In genomic region chr17:82506402-82506801, GRCh38 we compare ENCODE assay signal across 1 cellular context.
TF ChIP-seq lines count a peak whose summit lies in the region.

No MANE protein-coding gene starts in this region.

TF ChIP-seq in GM12878, 131 proteins besides CTCF, POLR2A, EP300 and RAD21 (continued from another document):
- TF ChIP-seq CREM (IDR thresholded peaks at IDR 0.05; ENCODE audit: low read depth), result peak; percentile 71
- TF ChIP-seq CBX5 (IDR thresholded peaks at IDR 0.05; ENCODE audit: low read depth), result peak; percentile 96
- peak; percentile 45; the same call in 1 of the 2 replicates for TF ChIP-seq POLR2AphosphoS5 (IDR thresholded peaks at IDR 0.05; ENCODE audit: low read length)
- peak; percentile 32; the same call in 1 of the 2 replicates for TF ChIP-seq ZBTB33 (IDR thresholded peaks at IDR 0.05)
- 0 out of 2 replicates have a peak, but pooled peaks have one; percentile 50 for TF ChIP-seq ZNF207 (IDR thresholded peaks at IDR 0.05; ENCODE audit: borderline replicate concordance)
- peak; percentile 56 for TF ChIP-seq CREB1 (IDR thresholded peaks at IDR 0.05; ENCODE audit: low read depth)
- peak; percentile 85 for TF ChIP-seq EED (IDR thresholded peaks at IDR 0.05; ENCODE audit: low read depth)
- peak; percentile 93; the same call in 1 of the 2 replicates for TF ChIP-seq ZNF217 (IDR thresholded peaks at IDR 0.05)
- peak; percentile 77; the same call in 1 of the 2 replicates for TF ChIP-seq ZBED1 (IDR thresholded peaks at IDR 0.05; ENCODE audit: borderline replicate concordance)
- peak; percentile 44 for TF ChIP-seq PKNOX1 (IDR thresholded peaks at IDR 0.05)
- TF ChIP-seq SP1 (IDR thresholded peaks at IDR 0.05; ENCODE audit: low read depth, low read length), result peak; percentile 54
- TF ChIP-seq NR2F1 (conservative IDR thresholded peaks at IDR 0.05), result peak; percentile 61
- peak; percentile 85 for TF ChIP-seq IKZF2 (IDR thresholded peaks at IDR 0.05)
- TF ChIP-seq IRF4 (IDR thresholded peaks at IDR 0.05; ENCODE audit: low read depth, low read length), result 0 out of 2 replicates have a peak, but pooled peaks have one; percentile 27
- 0 out of 2 replicates have a peak, but pooled peaks have one; percentile 15 for TF ChIP-seq GABPA (IDR thresholded peaks at IDR 0.05; ENCODE audit: low read depth)
- TF ChIP-seq DPF2 (IDR thresholded peaks at IDR 0.05), result peak; percentile 61; the same call in 1 of the 2 replicates
- peak; percentile 84 for TF ChIP-seq SKIL (IDR thresholded peaks at IDR 0.05; ENCODE audit: low read depth, poor library complexity, severe bottlenecking)
- TF ChIP-seq HDGF (IDR thresholded peaks at IDR 0.05), result 0 out of 2 replicates have a peak, but pooled peaks have one; percentile 74
- peak; percentile 97 for TF ChIP-seq POU2F2 (IDR thresholded peaks at IDR 0.05; ENCODE audit: borderline replicate concordance, low read depth, low read length)
- TF ChIP-seq SMARCA5 (IDR thresholded peaks at IDR 0.05), result peak; percentile 93
- 0 out of 2 replicates have a peak, but pooled peaks have one; percentile 20 for TF ChIP-seq BMI1 (IDR thresholded peaks at IDR 0.05; ENCODE audit: borderline replicate concordance)
- TF ChIP-seq RELB (IDR thresholded peaks at IDR 0.05; ENCODE audit: low read depth), result peak; percentile 62; the same call in 1 of the 2 replicates
- TF ChIP-seq PML (IDR thresholded peaks at IDR 0.05; ENCODE audit: low read length), result peak; percentile 59; the same call in 1 of the 2 replicates
- peak; percentile 57; the same call in 1 of the 2 replicates for TF ChIP-seq BCL11A (IDR thresholded peaks at IDR 0.05; ENCODE audit: low read depth, low read length)
- peak; percentile 59; the same call in 1 of the 2 replicates for TF ChIP-seq TAF1 (IDR thresholded peaks at IDR 0.05; ENCODE audit: borderline replicate concordance, low read depth, low read length)
- TF ChIP-seq JUNB (IDR thresholded peaks at IDR 0.05), result peak; percentile 52
- peak; percentile 85 for TF ChIP-seq ATF7 (IDR thresholded peaks at IDR 0.05; ENCODE audit: low read depth)
- peak; percentile 73 for TF ChIP-seq MTA2 (IDR thresholded peaks at IDR 0.05; ENCODE audit: low read depth)
- TF ChIP-seq BHLHE40 (IDR thresholded peaks at IDR 0.05; ENCODE audit: borderline replicate concordance in 1 of 2, low read depth in 2 of 2, low read length in 1 of 2), result peak in 1 of 2 experiments; percentile 57; a peak in 1 of 4 replicates
- peak; percentile 85 for TF ChIP-seq CBFB (IDR thresholded peaks at IDR 0.05; ENCODE audit: low read depth)
- TF ChIP-seq MEF2B (IDR thresholded peaks at IDR 0.05; ENCODE audit: partially characterized antibody, poor library complexity, severe bottlenecking), result peak; percentile 63
- peak in 1 of 2 experiments; percentile 90; a peak in 2 of 4 replicates for TF ChIP-seq ETV6 (conservative IDR thresholded peaks at IDR 0.05 in 1 of 2, IDR thresholded peaks at IDR 0.05 in 1 of 2; ENCODE audit: borderline replicate concordance in 1 of 2, low read depth in 1 of 2)
- TF ChIP-seq YY1 (IDR thresholded peaks at IDR 0.05; ENCODE audit: low read depth, low read length), result 0 out of 2 replicates have a peak, but pooled peaks have one; percentile 37
- TF ChIP-seq MEF2A (IDR thresholded peaks at IDR 0.05; ENCODE audit: insufficient read depth, low read depth, low read length), result peak; percentile 87
- TF ChIP-seq MLLT1 (IDR thresholded peaks at IDR 0.05), result peak; percentile 73
- TF ChIP-seq ZNF24 (IDR thresholded peaks at IDR 0.05), result 0 out of 2 replicates have a peak, but pooled peaks have one; percentile 28
- TF ChIP-seq NBN (IDR thresholded peaks at IDR 0.05), result peak; percentile 95
- TF ChIP-seq RFX5 (IDR thresholded peaks at IDR 0.05; ENCODE audit: low read depth, low read length), result 0 out of 2 replicates have a peak, but pooled peaks have one; percentile 29
- TF ChIP-seq FOXM1 (IDR thresholded peaks at IDR 0.05; ENCODE audit: low read depth, low read length), result peak; percentile 69; the same call in 1 of the 2 replicates
- TF ChIP-seq IKZF1 (conservative IDR thresholded peaks at IDR 0.05), result peak; percentile 82; the same call in 1 of the 2 replicates
- peak; percentile 95 for TF ChIP-seq RUNX3 (IDR thresholded peaks at IDR 0.05; ENCODE audit: low read length)
- peak; percentile 81; the same call in 1 of the 2 replicates for TF ChIP-seq TCF3 (IDR thresholded peaks at IDR 0.05; ENCODE audit: borderline replicate concordance, insufficient read depth, low read depth, low read length)
